Comparison of ENCODE assay signal across 11 cellular contexts in the genomic region with DNA sequence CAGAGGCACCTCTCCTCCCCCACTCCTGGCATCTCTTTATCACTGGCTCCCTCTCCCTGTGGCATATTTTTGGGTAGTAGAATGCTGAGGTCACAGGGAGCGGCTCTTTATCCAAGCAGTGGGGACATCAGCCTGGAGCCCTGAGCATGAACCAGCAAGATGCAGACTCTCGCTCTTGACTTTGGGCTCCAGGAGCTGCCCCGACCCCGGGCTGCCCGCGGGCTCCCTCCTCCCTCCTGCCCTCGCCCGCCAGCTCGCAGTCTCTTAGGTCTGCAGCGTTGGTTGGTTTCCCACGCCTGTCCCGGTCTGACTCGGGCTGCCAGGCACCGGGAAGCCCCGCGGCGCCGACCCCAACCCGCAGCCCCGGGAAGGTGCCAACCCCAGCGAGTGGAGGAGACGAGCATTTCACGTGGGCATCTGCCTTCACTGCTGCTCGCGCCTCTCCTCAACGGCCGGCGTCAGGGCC. TPM values are rescaled to one million over a fixed set of nuclear protein-coding genes. Genes with fewer than 3 reads are reported as not detected.
DNase-seq lines count a peak whose midpoint lies in the region; TF ChIP-seq lines count a peak whose summit lies in the region.
"Had no signal": no experiment of that assay in that cellular context is flagged by ENCODE, and none has a peak within 500 bp of the region (broad histone marks: within the 10 kb centered on the region; RNA-seq: fewer than 3 reads in every experiment).

No MANE protein-coding gene starts in this region.

- no peaks in the 10 kb centered on the region for H3K27me3 ChIP-seq in thyroid gland

- H3K27ac Mint-ChIP-seq in brain = peak overlapping the region in 2 of 5 experiments; percentile 54 to 56
- H3K27ac Mint-ChIP-seq: activated naive CD8-positive, alpha-beta T cell had no signal

- H3K4me1 ChIP-seq in thyroid gland = peaks cover 7 to 18% of the 10 kb centered on the region in 2 donors

- DNase-seq in GM20000 (ENCODE audit: low spot score) (peak; percentile 25), skeletal muscle cell (ENCODE audit: low read depth) (no peak), thyroid gland (no peak), UCSD-AML1 (lab: John Stamatoyannopoulos, UW; ENCODE audit: unreplicated experiment) (no peak), A172 (ENCODE audit: low spot score) (no peak)
- DNase-seq in activated CD8-positive, alpha-beta memory T cell treated with anti-CD3 and anti-CD28 coated beads, Interleukin-2, amount 50 U/mL, for 4 hours = no peak
- DNase-seq: NCI-H526; stimulated activated CD4-positive, alpha-beta T cell treated with anti-CD3 and anti-CD28 coated beads, Interleukin-4, amount 100 ng/mL, for 24 hours had no signal

- WGBS in thyroid gland, 2 donors = 0 to 10% methylated on average over 2 to 15 of the region's 28 CpGs

- H3K27me3 Mint-ChIP-seq in brain = peaks cover 66% of the 10 kb centered on the region

- H3K36me3 Mint-ChIP-seq in brain = no peaks in the 10 kb centered on the region
- H3K36me3 Mint-ChIP-seq: activated naive CD8-positive, alpha-beta T cell had no signal

- intact Hi-C loops in thyroid gland (cut with DNase I) = no loop called here

- H3K9me3 ChIP-seq in iPS-18c (ENCODE audit: control insufficient read depth, insufficient read depth, low read length) = no peaks in the 10 kb centered on the region
- H3K9me3 ChIP-seq in thyroid gland = no peaks in the 10 kb centered on the region

- H3K4me3 Mint-ChIP-seq in brain = peak overlapping the region; percentile 73 to 85 (median 80)
- H3K4me3 Mint-ChIP-seq: activated naive CD8-positive, alpha-beta T cell had no signal

- peaks cover 36% of the 10 kb centered on the region for H3K4me1 Mint-ChIP-seq in brain

- no peak for TF ChIP-seq POLR2A in thyroid gland (IDR thresholded peaks at IDR 0.05)

- TF ChIP-seq CTCF in GM20000 (IDR thresholded peaks at IDR 0.05; ENCODE audit: extremely low read depth, missing control alignments) = no peak
- no peak for TF ChIP-seq CTCF in brain (conservative IDR thresholded peaks at IDR 0.05)
- TF ChIP-seq CTCF in thyroid gland (IDR thresholded peaks at IDR 0.05) = no peak

- no peaks in the 10 kb centered on the region for H3K36me3 ChIP-seq in thyroid gland

- H3K27ac ChIP-seq in thyroid gland = no peak overlapping the region

- H3K4me3 ChIP-seq in iPS-18c (ENCODE audit: insufficient read depth, low read depth, low read length) (peak overlapping the region; percentile 53), skeletal muscle cell (ENCODE audit: low read depth, low read length) (peak overlapping the region; percentile 53), thyroid gland (replicated peaks in 1 of 3) (peak overlapping the region in 1 of 3 donors; percentile 29)

- H3K9me3 Mint-ChIP-seq in brain = peaks cover 0 to 3% (median 0%) of the 10 kb centered on the region in 5 experiments

RNA-seq across cellular contexts. Expression of a gene that starts 1.3 kb away (rescaled TPM):
- 7.7 TPM for polyA plus RNA-seq in brain (ENCODE audit: insufficient read depth, low read depth, low replicate concordance)
- total RNA-seq in thyroid gland = under 1 TPM in 1 of 4 donors, not detected in 3; 0.27 TPM
- 0.05 and 0.29 TPM in 2 replicates for total RNA-seq in A172 (2014; rRNA removed; shearing (Covaris generic))
